In genomic region chr2:17863539-17863938, GRCh38 we compare ENCODE assay signal across 1 cellular context.
TF ChIP-seq lines count a peak whose summit lies in the region.

No MANE protein-coding gene starts in this region.

TF ChIP-seq in HepG2, 621 proteins besides CTCF, POLR2A, EP300 and RAD21 (continued from another document):
- TF ChIP-seq HNRNPLL (IDR thresholded peaks at IDR 0.05; ENCODE audit: low read depth, low read length, poor library complexity, severe bottlenecking) (no peak), NR2F2 (IDR thresholded peaks at IDR 0.05; ENCODE audit: borderline replicate concordance, low read depth) (no peak), ATF6 (CRISPR knock-in tag; conservative IDR thresholded peaks at IDR 0.05) (no peak), BRF2 (CRISPR knock-in tag; IDR thresholded peaks at IDR 0.05) (no peak), SRSF4 (IDR thresholded peaks at IDR 0.05; ENCODE audit: low read depth, low read length, poor library complexity, severe bottlenecking) (no peak), ZNF550 (CRISPR knock-in tag; IDR thresholded peaks at IDR 0.05; ENCODE audit: borderline replicate concordance) (no peak), ZNF317 (CRISPR knock-in tag; IDR thresholded peaks at IDR 0.05) (no peak), ZNF670 (CRISPR knock-in tag; IDR thresholded peaks at IDR 0.05; ENCODE audit: borderline replicate concordance) (no peak), KDM2A (CRISPR knock-in tag; IDR thresholded peaks at IDR 0.05; ENCODE audit: borderline replicate concordance, low read depth) (no peak), ZNF572 (CRISPR knock-in tag; IDR thresholded peaks at IDR 0.05) (no peak), ZNF558 (CRISPR knock-in tag; IDR thresholded peaks at IDR 0.05; ENCODE audit: borderline replicate concordance) (no peak), ZFAT (CRISPR knock-in tag; conservative IDR thresholded peaks at IDR 0.05) (no peak), PAXIP1 (CRISPR knock-in tag; conservative IDR thresholded peaks at IDR 0.05) (no peak), CBX2 (IDR thresholded peaks at IDR 0.05; ENCODE audit: low read depth, low read length) (no peak), CBX2 (CRISPR knock-in tag; IDR thresholded peaks at IDR 0.05; ENCODE audit: low read depth) (no peak), LBX2 (CRISPR knock-in tag; IDR thresholded peaks at IDR 0.05; ENCODE audit: borderline replicate concordance) (no peak), KDM6A (CRISPR knock-in tag; IDR thresholded peaks at IDR 0.05; ENCODE audit: low read depth) (no peak)
